ENCODE assay signal across 21 cellular contexts in genomic region chr11:21615871-21616270, GRCh38.
"Had no signal": no experiment of that assay in that cellular context is flagged by ENCODE, and none has a peak within 500 bp of the region (broad histone marks: within the 10 kb centered on the region; RNA-seq: fewer than 3 reads in every experiment).

No MANE protein-coding gene starts in this region.

- H3K9me3 Mint-ChIP-seq: mesothelial cell of epicardium, neural crest cell had no signal

- H3K27me3 ChIP-seq: esophagus muscularis mucosa, gastrocnemius medialis, left lung, ovary, right atrium auricular region, stomach, transverse colon had no signal

- H3K4me1 Mint-ChIP-seq: immature natural killer cell, memory B cell, mesothelial cell of epicardium, natural killer cell, neural crest cell had no signal

- H3K4me1 ChIP-seq: esophagus muscularis mucosa, gastrocnemius medialis, left lung, lower lobe of right lung, right atrium auricular region, stomach, transverse colon had no signal

- H3K4me3 Mint-ChIP-seq: immature natural killer cell, memory B cell, mesothelial cell of epicardium, natural killer cell, neural crest cell had no signal

- H3K27ac Mint-ChIP-seq: immature natural killer cell, memory B cell, mesothelial cell of epicardium, natural killer cell had no signal

- H3K36me3 Mint-ChIP-seq: immature natural killer cell, memory B cell, mesothelial cell of epicardium, natural killer cell had no signal

- ATAC-seq: left lung, lower lobe of right lung, natural killer cell had no signal

- H3K36me3 ChIP-seq: esophagus muscularis mucosa, gastrocnemius medialis, left lung, lower lobe of right lung, ovary, right atrium auricular region, stomach, thoracic aorta, transverse colon had no signal

- DNase-seq: cortex of kidney; dorsolateral prefrontal cortex; effector CD8-positive, alpha-beta T cell; gastrocnemius medialis; immature natural killer cell; left lung; lower lobe of right lung; natural killer cell; ovary; small intestine; stimulated activated CD4-positive, alpha-beta T cell treated with anti-CD3 and anti-CD28 coated beads, Interleukin-12 subunit alpha, Interleukin-12 subunit beta, amount 100 ng/mL, for 4 hours; stimulated activated naive CD4-positive, alpha-beta T cell; stomach; substantia nigra; transverse colon had no signal

- H3K4me3 ChIP-seq: dorsolateral prefrontal cortex, esophagus muscularis mucosa, gastrocnemius medialis, left lung, lower lobe of right lung, ovary, right atrium auricular region, stomach, thoracic aorta, transverse colon had no signal

- H3K27me3 Mint-ChIP-seq: memory B cell had no signal

- H3K27ac ChIP-seq: dorsolateral prefrontal cortex, gastrocnemius medialis, left lung, lower lobe of right lung, ovary, right atrium auricular region, stomach, thoracic aorta, transverse colon had no signal
